ENCODE assay signal across 8 cellular contexts in genomic region chr10:68074775-68075549, GRCh38. TPM values are rescaled to one million over a fixed set of nuclear protein-coding genes. Genes with fewer than 3 reads are reported as not detected.
DNase-seq lines count a peak whose midpoint lies in the region; ATAC-seq, FAIRE-seq and TF ChIP-seq lines count a peak whose summit lies in the region.

Gene HERC4, minus strand, starts transcription at chr10:68075283. Its CDS starts 2,175 bp downstream, at chr10:68073108.

- H3K79me2 ChIP-seq in OCI-LY7 (ENCODE audit: insufficient read depth, low read depth, low read length), result peaks cover 44% of the 10 kb centered on the region

- no TSS peak for BruUV-seq in OCI-LY7 (replicated peaks; lab: Mats Ljungman, UMichigan)

- TF ChIP-seq CTCF in D721Med (IDR thresholded peaks at IDR 0.05; ENCODE audit: insufficient read depth, missing control alignments), result no peak
- TF ChIP-seq CTCF in OCI-LY7 (conservative IDR thresholded peaks at IDR 0.05; ENCODE audit: low read length), result no peak
- TF ChIP-seq CTCF in epithelial cell of proximal tubule (conservative IDR thresholded peaks at IDR 0.05; ENCODE audit: low read depth, low read length), result no peak

- no peak for FAIRE-seq in D721Med (lab: Jason Lieb, UNC)

- H2AFZ ChIP-seq in OCI-LY7 (ENCODE audit: low read length), result peak within 1 kb of the TSS; percentile 99

- DNase-seq in D721Med (ENCODE audit: insufficient read length, low spot score) (peak; percentile 76), HUDEP-2 (lab: John Stamatoyannopoulos, UW; ENCODE audit: unreplicated experiment in 76 of 76) (peak; percentile 3 to 91 (median 80)), OCI-LY7 (ENCODE audit: low spot score) (peak; percentile 91), epithelial cell of proximal tubule (ENCODE audit: low read depth) (no peak), mucosa of gallbladder (ENCODE audit: low spot score) (peak; percentile 94)
- DNase-seq in activated T-cell treated with anti-CD3 and anti-CD28 coated beads, Interleukin-2, amount 50 U/mL, for 1 hour, result peak; percentile 91
- DNase-seq in stimulated activated CD8-positive, alpha-beta memory T cell treated with anti-CD3 and anti-CD28 coated beads, Interleukin-4, amount 100 ng/mL, for 24 hours (ENCODE audit: low read depth), result peak; percentile 85

- intact Hi-C loops in OCI-LY7 (cut with micrococcal nuclease; ENCODE audit: unreplicated experiment), result loop anchor here (1.0 to 10.0 kb wide), 6 partner anchors 191 to 452 kb away; partner anchors contain the start of genes SIRT1 and SLC25A16

- peak within 1 kb of the TSS; percentile 90 for H3K4me2 ChIP-seq in OCI-LY7 (ENCODE audit: low read length)

- peaks cover 15% of the 10 kb centered on the region for H3K4me1 ChIP-seq in OCI-LY7 (ENCODE audit: insufficient read depth, low read length, poor library complexity, severe bottlenecking)

- H4K20me1 ChIP-seq in OCI-LY7 (ENCODE audit: insufficient read depth, low read length), result peaks cover 14% of the 10 kb centered on the region; the same call in 1 of the 2 replicates

- H3K9me2 ChIP-seq in OCI-LY7 (ENCODE audit: insufficient read depth, low read length), result no peaks in the 10 kb centered on the region

- POLR2A ChIA-PET in OCI-LY7 (lab: Charles Lee), result interaction anchor here (0.6 to 1.3 kb wide), 6 partner anchors 10 to 935 kb away, joined by 3 to 5 read pairs (median 3); partner anchors contain the start of genes HNRNPH3 and SIRT1

- H3K9me3 ChIP-seq in OCI-LY7 (ENCODE audit: low read length), result no peaks in the 10 kb centered on the region

- ATAC-seq in GM21381 (IDR thresholded peaks at IDR 0.05; ENCODE audit: unreplicated experiment), result peak; percentile 81

- H3K27ac ChIP-seq in OCI-LY7 (ENCODE audit: low read depth, low read length, poor library complexity, severe bottlenecking), result peak within 1 kb of the TSS; percentile 83

- CTCF ChIA-PET in OCI-LY7 (lab: Charles Lee; ENCODE audit: unreplicated experiment), result no interaction called here

- H3K36me3 ChIP-seq in OCI-LY7 (ENCODE audit: insufficient read depth, low read length), result peaks cover 30% of the 10 kb centered on the region

- peak within 1 kb of the TSS; percentile 85 for H3K4me3 ChIP-seq in OCI-LY7 (ENCODE audit: low read depth, low read length, poor library complexity, severe bottlenecking)
- peak within 1 kb of the TSS; percentile 77 for H3K4me3 ChIP-seq in epithelial cell of proximal tubule (ENCODE audit: low read depth, low read length)

RNA-seq across cellular contexts. Expression of gene HERC4, which starts in this region (rescaled TPM):
- total RNA-seq in OCI-LY7 (2014; rRNA removed; shearing (Covaris generic)), result 34.2 and 36.1 TPM in 2 replicates
- total RNA-seq in OCI-LY7 (2022) (72.6 and 77.4 TPM in 2 replicates), epithelial cell of proximal tubule (27.2 and 27.3 TPM in 2 replicates), mucosa of gallbladder (40.7 TPM)
